ENCODE assay signal across 13 cellular contexts in the genomic region with DNA sequence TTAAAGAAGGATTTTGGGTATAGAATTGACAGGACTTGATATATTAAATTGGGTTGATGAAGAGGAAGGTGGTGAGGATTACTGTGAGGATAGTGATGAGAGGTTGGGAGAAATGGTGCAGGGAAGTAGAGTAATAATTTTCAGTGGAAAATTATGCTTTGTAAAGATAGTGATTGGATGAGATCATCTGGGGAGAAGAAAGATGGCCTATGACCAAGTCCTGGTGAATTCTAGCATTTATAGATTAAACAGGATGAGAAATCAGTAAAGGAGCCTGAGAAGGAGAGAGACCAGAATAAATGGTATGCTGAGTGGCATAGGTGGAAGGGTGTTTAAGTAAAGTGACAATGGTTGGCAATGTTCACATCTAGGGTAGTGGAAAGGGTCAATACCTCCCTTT. TPM values are rescaled to one million over a fixed set of nuclear protein-coding genes. Genes with fewer than 3 reads are reported as not detected.
DNase-seq lines count a peak whose midpoint lies in the region; ATAC-seq, FAIRE-seq and TF ChIP-seq lines count a peak whose summit lies in the region.
"Had no signal": no experiment of that assay in that cellular context is flagged by ENCODE, and none has a peak within 500 bp of the region (broad histone marks: within the 10 kb centered on the region; RNA-seq: fewer than 3 reads in every experiment).

No MANE protein-coding gene starts in this region.

- no peaks in the 10 kb centered on the region for H3K23me2 ChIP-seq in H9 (ENCODE audit: insufficient read length, low read depth, low read length, poor library complexity, severe bottlenecking)

- H3K9me3 Mint-ChIP-seq in CD8-positive, alpha-beta T cell, result no peaks in the 10 kb centered on the region
- H3K9me3 Mint-ChIP-seq in H9 (no peaks in the 10 kb centered on the region), astrocyte (ENCODE audit: unreplicated experiment) (no peaks in the 10 kb centered on the region)
- H3K9me3 Mint-ChIP-seq in naive thymus-derived CD8-positive, alpha-beta T cell, result no peaks in the 10 kb centered on the region
- H3K9me3 Mint-ChIP-seq: naive thymus-derived CD4-positive, alpha-beta T cell had no signal

- H4K8ac ChIP-seq in H9 (replicated peaks; ENCODE audit: insufficient read length, low read depth, low read length), result no peak overlapping the region

- H3K23ac ChIP-seq in H9 (ENCODE audit: insufficient read length, low read depth, low read length), result no peak overlapping the region

- peak overlapping the region; percentile 8 for H3K27ac Mint-ChIP-seq in CD8-positive, alpha-beta T cell
- H3K27ac Mint-ChIP-seq in H9, result peak overlapping the region in 2 of 3 experiments; percentile 12 to 22; a peak in 4 of 7 replicates
- H3K27ac Mint-ChIP-seq in astrocyte (ENCODE audit: unreplicated experiment), result no peak overlapping the region
- peak overlapping the region in 6 of 10 donors; percentile 8 to 58 (median 34) for H3K27ac Mint-ChIP-seq in naive thymus-derived CD8-positive, alpha-beta T cell

- no peak for TF ChIP-seq CTCF in CD8-positive, alpha-beta T cell (IDR thresholded peaks at IDR 0.05)
- TF ChIP-seq CTCF in H9 (conservative IDR thresholded peaks at IDR 0.05), result no peak
- TF ChIP-seq CTCF in astrocyte (IDR thresholded peaks at IDR 0.05; ENCODE audit: insufficient read depth, low read depth, low read length), result no peak
- TF ChIP-seq CTCF in left lung (IDR thresholded peaks at IDR 0.05), result no peak

- H3K4ac ChIP-seq in H9 (ENCODE audit: low read depth, low read length), result no peak overlapping the region

- no peak overlapping the region for H2BK12ac ChIP-seq in H9 (ENCODE audit: insufficient read length, low read depth, low read length)

- no peak overlapping the region for H2BK20ac ChIP-seq in H9 (ENCODE audit: low read depth, low read length, poor library complexity, severe bottlenecking)

- H2AFZ ChIP-seq in H9 (ENCODE audit: low read length), result no peak overlapping the region
- no peak overlapping the region for H2AFZ ChIP-seq in astrocyte (ENCODE audit: low read depth, low read length)

- no peak overlapping the region for H2BK15ac ChIP-seq in H9 (ENCODE audit: low read depth, low read length)

- H3K4me2 ChIP-seq in H9 (ENCODE audit: insufficient read depth, insufficient read length, low read length) (no peak overlapping the region), astrocyte (ENCODE audit: low read length) (no peak overlapping the region)

- no peak overlapping the region for H2BK120ac ChIP-seq in H9 (ENCODE audit: low read depth, low read length, poor library complexity, severe bottlenecking)

- no peak overlapping the region for H2AK5ac ChIP-seq in H9 (ENCODE audit: insufficient read length, low read length)

- FAIRE-seq in astrocyte (lab: Jason Lieb, UNC), result no peak

- H3K36me3 Mint-ChIP-seq in CD8-positive, alpha-beta T cell, result peaks cover 36% of the 10 kb centered on the region
- peaks cover 10 to 35% (median 29%) of the 10 kb centered on the region in 3 experiments; a peak in 6 of 7 replicates for H3K36me3 Mint-ChIP-seq in H9 (ENCODE audit: insufficient read depth in 1 of 3, low read depth in 3 of 3)
- peaks cover 4% of the 10 kb centered on the region for H3K36me3 Mint-ChIP-seq in astrocyte (ENCODE audit: low read depth, unreplicated experiment)
- H3K36me3 Mint-ChIP-seq in naive thymus-derived CD8-positive, alpha-beta T cell, result peaks cover 0 to 36% (median 8%) of the 10 kb centered on the region in 3 donors

- no peak overlapping the region for H3K4me3 ChIP-seq in CD8-positive, alpha-beta T cell (ENCODE audit: low read depth, low read length)
- H3K4me3 ChIP-seq in astrocyte (ENCODE audit: insufficient read depth, low read depth, low read length), result no peak overlapping the region
- H3K4me3 ChIP-seq in left lung, result no peak overlapping the region
- H3K4me3 ChIP-seq: body of pancreas, transverse colon had no signal

- POLR2A ChIA-PET in CD8-positive, alpha-beta T cell (lab: Charles Lee), result no interaction called here
- POLR2A ChIA-PET in naive thymus-derived CD8-positive, alpha-beta T cell (lab: Charles Lee), result interaction anchor here (0.7 kb wide), 1 partner anchor 14 kb away, joined by 4 read pairs; no protein-coding TSS in a partner anchor

- H3K79me2 ChIP-seq in H9 (ENCODE audit: insufficient read depth, low read length) (peaks cover 52% of the 10 kb centered on the region), astrocyte (ENCODE audit: insufficient read depth, low read length) (peaks cover 99% of the 10 kb centered on the region)

- no peak overlapping the region for H3K18ac ChIP-seq in H9 (ENCODE audit: insufficient read length, low read depth, low read length)

- no peak overlapping the region for H4K91ac ChIP-seq in H9 (ENCODE audit: insufficient read length, low read depth, low read length)

- peaks cover 52% of the 10 kb centered on the region for H3K4me1 Mint-ChIP-seq in CD8-positive, alpha-beta T cell (ENCODE audit: low read depth)
- H3K4me1 Mint-ChIP-seq in H9 (peaks cover 23 to 25% of the 10 kb centered on the region in 2 experiments), astrocyte (ENCODE audit: low read depth, unreplicated experiment) (peaks cover 26% of the 10 kb centered on the region)
- H3K4me1 Mint-ChIP-seq in naive thymus-derived CD8-positive, alpha-beta T cell, result peaks cover 23 to 45% (median 44%) of the 10 kb centered on the region in 4 donors

- H4K20me1 ChIP-seq in H9 (ENCODE audit: control insufficient read depth, insufficient read depth, insufficient read length), result no peaks in the 10 kb centered on the region
- H4K20me1 ChIP-seq in astrocyte (ENCODE audit: insufficient read depth, low read length), result peaks cover 86% of the 10 kb centered on the region

- ATAC-seq in CD8-positive, alpha-beta T cell, result no peak
- ATAC-seq in naive thymus-derived CD8-positive, alpha-beta T cell, result no peak
- ATAC-seq in left lung (no peak), GM18861 (IDR thresholded peaks at IDR 0.05; ENCODE audit: unreplicated experiment) (no peak)
- ATAC-seq: body of pancreas; naive thymus-derived CD4-positive, alpha-beta T cell had no signal

- no peak for DNase-seq in CD8-positive, alpha-beta T cell
- DNase-seq in H9, result no peak
- DNase-seq in astrocyte (ENCODE audit: low read depth), result peak; percentile 37
- DNase-seq in naive thymus-derived CD8-positive, alpha-beta T cell, result no peak
- no peak for DNase-seq in left lung
- no peak for DNase-seq in NCI-H187 (lab: John Stamatoyannopoulos, UW)
- DNase-seq: activated CD4-positive, CD25-positive, alpha-beta regulatory T cell; body of pancreas; naive thymus-derived CD4-positive, alpha-beta T cell; NCI-H1694; transverse colon had no signal

- no peaks in the 10 kb centered on the region for H3K27me3 ChIP-seq in CD8-positive, alpha-beta T cell (ENCODE audit: insufficient read depth, low read length)
- no peaks in the 10 kb centered on the region for H3K27me3 ChIP-seq in H9 (ENCODE audit: insufficient read depth, low read length)
- no peaks in the 10 kb centered on the region for H3K27me3 ChIP-seq in astrocyte (ENCODE audit: insufficient read depth, low read length)
- no peaks in the 10 kb centered on the region for H3K27me3 ChIP-seq in left lung
- H3K27me3 ChIP-seq: body of pancreas, transverse colon had no signal

- no peak overlapping the region for H3T11ph ChIP-seq in H9 (ENCODE audit: low read length)

- intact Hi-C loops in CD8-positive, alpha-beta T cell (cut with DNase I, micrococcal nuclease), result no loop called here
- intact Hi-C loops in left lung (cut with DNase I), result no loop called here

- no peak overlapping the region for H4K5ac ChIP-seq in H9 (ENCODE audit: insufficient read length, low read depth, low read length)

- H3K56ac ChIP-seq in H9 (ENCODE audit: insufficient read length, low read depth, low read length), result no peak overlapping the region

- no peaks in the 10 kb centered on the region for H3K36me3 ChIP-seq in CD8-positive, alpha-beta T cell (ENCODE audit: insufficient read depth, low read length)
- peaks cover 6% of the 10 kb centered on the region for H3K36me3 ChIP-seq in astrocyte (ENCODE audit: insufficient read depth, low read length)
- H3K36me3 ChIP-seq in left lung, result peaks cover 0 to 13% of the 10 kb centered on the region in 2 donors

- H3K27ac ChIP-seq in CD8-positive, alpha-beta T cell (ENCODE audit: low read depth, low read length), result no peak overlapping the region
- H3K27ac ChIP-seq in H9 (ENCODE audit: insufficient read length, low read depth, low read length) (no peak overlapping the region), astrocyte (ENCODE audit: low read depth, low read length) (no peak overlapping the region), left lung (no peak overlapping the region)
- H3K27ac ChIP-seq: body of pancreas, epithelial cell of prostate, transverse colon had no signal

- no peaks in the 10 kb centered on the region for H3K9me3 ChIP-seq in CD8-positive, alpha-beta T cell (ENCODE audit: low read length)
- H3K9me3 ChIP-seq in H9 (ENCODE audit: control insufficient read depth, low read depth, low read length) (no peaks in the 10 kb centered on the region), astrocyte (ENCODE audit: insufficient read depth, low read depth, low read length) (no peaks in the 10 kb centered on the region), left lung (no peaks in the 10 kb centered on the region)
- H3K9me3 ChIP-seq: body of pancreas, transverse colon had no signal

- H3K79me1 ChIP-seq in H9 (ENCODE audit: insufficient read depth, low read depth, low read length, poor library complexity, severe bottlenecking), result no peaks in the 10 kb centered on the region

- H3K27me3 Mint-ChIP-seq in CD8-positive, alpha-beta T cell (ENCODE audit: low read depth), result no peaks in the 10 kb centered on the region
- H3K27me3 Mint-ChIP-seq in H9 (ENCODE audit: low read depth), result no peaks in the 10 kb centered on the region
- no peaks in the 10 kb centered on the region for H3K27me3 Mint-ChIP-seq in astrocyte (ENCODE audit: low read depth, unreplicated experiment)
- no peaks in the 10 kb centered on the region for H3K27me3 Mint-ChIP-seq in naive thymus-derived CD8-positive, alpha-beta T cell
- H3K27me3 Mint-ChIP-seq: naive thymus-derived CD4-positive, alpha-beta T cell had no signal

- H3K4me3 Mint-ChIP-seq in CD8-positive, alpha-beta T cell, result no peak overlapping the region
- H3K4me3 Mint-ChIP-seq in H9 (no peak overlapping the region), astrocyte (ENCODE audit: unreplicated experiment) (no peak overlapping the region)
- peak overlapping the region in 1 of 10 donors; percentile 0 for H3K4me3 Mint-ChIP-seq in naive thymus-derived CD8-positive, alpha-beta T cell

- H2BK5ac ChIP-seq in H9 (ENCODE audit: insufficient read length, low read length), result no peak overlapping the region

- H3K14ac ChIP-seq in H9 (ENCODE audit: insufficient read depth, low read length), result no peak overlapping the region

- CTCF ChIA-PET in CD8-positive, alpha-beta T cell (lab: Charles Lee), result no interaction called here

- H3K4me1 ChIP-seq in CD8-positive, alpha-beta T cell (ENCODE audit: insufficient read depth, low read length), result peaks cover 6% of the 10 kb centered on the region
- H3K4me1 ChIP-seq in H9 (ENCODE audit: insufficient read depth, low read length) (no peaks in the 10 kb centered on the region; the same call in 1 of the 2 replicates), astrocyte (ENCODE audit: insufficient read depth, low read length) (no peaks in the 10 kb centered on the region), left lung (peaks cover 0 to 17% of the 10 kb centered on the region in 2 donors)
- H3K4me1 ChIP-seq: body of pancreas had no signal

- H3K9ac ChIP-seq in H9 (ENCODE audit: extremely low read depth, insufficient read length, low read length) (no peak overlapping the region), astrocyte (ENCODE audit: low read length) (no peak overlapping the region)

RNA-seq across cellular contexts. Expression of a gene that starts 15.0 kb away (rescaled TPM):
- total RNA-seq in CD8-positive, alpha-beta T cell, result 10 to 100 TPM; 52.4 to 53.4 TPM
- total RNA-seq in H9 (2021), result 192 and 205 TPM in 2 replicates
- 142 and 158 TPM in 2 replicates for total RNA-seq in astrocyte
- total RNA-seq in naive thymus-derived CD8-positive, alpha-beta T cell, result 10 to 100 TPM; 66.9 to 73.7 TPM
- 10 to 100 TPM in 1 of 3 donors, 1 to 10 TPM in 2; 3.7 to 11.2 (median 5.9) TPM for polyA plus RNA-seq in naive thymus-derived CD8-positive, alpha-beta T cell
- 100 to 1,000 TPM; 147 to 152 TPM for total RNA-seq in left lung
